ENCODE assay signal across 1 cellular context in genomic region chr2:150045601-150046000, GRCh38.
TF ChIP-seq lines count a peak whose summit lies in the region.

No MANE protein-coding gene starts in this region.

TF ChIP-seq in IMR-90, 13 proteins besides CTCF, POLR2A, EP300 and RAD21 (continued from another document):
- TF ChIP-seq USF2 (IDR thresholded peaks at IDR 0.05; ENCODE audit: low read depth, low read length), result no peak
- no peak for TF ChIP-seq BHLHE40 (IDR thresholded peaks at IDR 0.05; ENCODE audit: low read depth, low read length)
- TF ChIP-seq CEBPB (IDR thresholded peaks at IDR 0.05; ENCODE audit: low read depth, low read length), result no peak
- no peak for TF ChIP-seq MXI1 (IDR thresholded peaks at IDR 0.05; ENCODE audit: borderline replicate concordance, low read depth, low read length)
- no peak for TF ChIP-seq RFX5 (IDR thresholded peaks at IDR 0.05; ENCODE audit: low read depth, low read length)
- no peak for TF ChIP-seq FOS (IDR thresholded peaks at IDR 0.05; ENCODE audit: low read depth, low read length)
